In the genomic region with DNA sequence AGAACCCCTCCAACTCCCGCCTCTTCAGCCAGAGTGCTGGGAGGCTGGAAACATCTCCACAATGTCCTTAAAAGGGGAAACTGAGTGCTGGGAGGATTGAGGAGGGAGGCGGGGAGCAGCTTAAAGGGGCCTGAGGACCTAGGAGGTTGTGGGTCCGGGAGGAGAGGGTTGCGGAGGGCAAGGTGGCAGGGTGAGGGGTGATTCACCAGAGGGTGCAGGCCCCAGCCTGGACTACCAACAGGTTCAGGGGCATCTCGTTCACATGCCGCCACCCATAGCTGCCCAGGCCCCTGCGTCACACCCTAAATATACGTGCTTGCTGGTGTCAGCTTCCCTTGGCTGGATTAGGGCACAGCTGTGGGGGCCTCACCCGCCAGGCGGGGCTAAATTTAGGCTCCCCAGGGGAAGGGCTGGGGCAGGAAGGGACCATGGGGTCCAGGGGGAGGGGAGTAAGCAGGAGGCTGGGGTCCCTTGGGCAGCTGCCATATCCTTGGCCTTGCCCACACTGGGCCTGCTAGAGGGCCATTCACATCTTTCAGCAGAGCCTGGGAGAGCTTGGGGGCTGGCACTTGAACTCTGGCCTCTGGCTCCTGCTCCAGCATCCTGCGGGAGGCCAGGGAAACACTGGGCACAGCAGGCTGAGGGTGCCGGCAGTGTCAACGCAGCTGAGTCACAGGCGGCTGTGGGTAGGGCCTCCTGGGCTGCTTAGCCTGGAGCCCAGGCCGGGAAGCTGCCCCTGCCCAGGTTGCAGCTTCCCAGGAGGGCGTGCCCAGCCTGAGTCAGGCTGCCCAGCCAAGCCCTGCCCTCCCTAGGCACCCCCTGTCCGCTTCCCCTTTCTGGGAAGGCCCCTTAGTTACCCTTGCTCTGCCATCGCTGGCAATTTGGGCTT, we compare ENCODE assay signal across 2 cellular contexts.
TF ChIP-seq lines count a peak whose summit lies in the region.

No MANE protein-coding gene starts in this region.

TF ChIP-seq in GM23338, 12 proteins besides CTCF, POLR2A, EP300 and RAD21 (continues in another document):
- TF ChIP-seq EZH2 (IDR thresholded peaks at IDR 0.05; ENCODE audit: low read depth, unreplicated experiment) = no peak
- TF ChIP-seq CREB1 (CRISPR knock-in tag; IDR thresholded peaks at IDR 0.05; ENCODE audit: low read depth) = no peak
- TF ChIP-seq, protein P1, sequence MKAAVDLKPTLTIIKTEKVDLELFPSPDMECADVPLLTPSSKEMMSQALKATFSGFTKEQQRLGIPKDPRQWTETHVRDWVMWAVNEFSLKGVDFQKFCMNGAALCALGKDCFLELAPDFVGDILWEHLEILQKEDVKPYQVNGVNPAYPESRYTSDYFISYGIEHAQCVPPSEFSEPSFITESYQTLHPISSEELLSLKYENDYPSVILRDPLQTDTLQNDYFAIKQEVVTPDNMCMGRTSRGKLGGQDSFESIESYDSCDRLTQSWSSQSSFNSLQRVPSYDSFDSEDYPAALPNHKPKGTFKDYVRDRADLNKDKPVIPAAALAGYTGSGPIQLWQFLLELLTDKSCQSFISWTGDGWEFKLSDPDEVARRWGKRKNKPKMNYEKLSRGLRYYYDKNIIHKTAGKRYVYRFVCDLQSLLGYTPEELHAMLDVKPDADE (IDR thresholded peaks at IDR 0.05) = no peak
- TF ChIP-seq POLR2AphosphoS5 (IDR thresholded peaks at IDR 0.05; ENCODE audit: low read depth) = no peak
- TF ChIP-seq ZNF331 (CRISPR knock-in tag; IDR thresholded peaks at IDR 0.05; ENCODE audit: low read depth) = no peak
- TF ChIP-seq, protein P2, sequence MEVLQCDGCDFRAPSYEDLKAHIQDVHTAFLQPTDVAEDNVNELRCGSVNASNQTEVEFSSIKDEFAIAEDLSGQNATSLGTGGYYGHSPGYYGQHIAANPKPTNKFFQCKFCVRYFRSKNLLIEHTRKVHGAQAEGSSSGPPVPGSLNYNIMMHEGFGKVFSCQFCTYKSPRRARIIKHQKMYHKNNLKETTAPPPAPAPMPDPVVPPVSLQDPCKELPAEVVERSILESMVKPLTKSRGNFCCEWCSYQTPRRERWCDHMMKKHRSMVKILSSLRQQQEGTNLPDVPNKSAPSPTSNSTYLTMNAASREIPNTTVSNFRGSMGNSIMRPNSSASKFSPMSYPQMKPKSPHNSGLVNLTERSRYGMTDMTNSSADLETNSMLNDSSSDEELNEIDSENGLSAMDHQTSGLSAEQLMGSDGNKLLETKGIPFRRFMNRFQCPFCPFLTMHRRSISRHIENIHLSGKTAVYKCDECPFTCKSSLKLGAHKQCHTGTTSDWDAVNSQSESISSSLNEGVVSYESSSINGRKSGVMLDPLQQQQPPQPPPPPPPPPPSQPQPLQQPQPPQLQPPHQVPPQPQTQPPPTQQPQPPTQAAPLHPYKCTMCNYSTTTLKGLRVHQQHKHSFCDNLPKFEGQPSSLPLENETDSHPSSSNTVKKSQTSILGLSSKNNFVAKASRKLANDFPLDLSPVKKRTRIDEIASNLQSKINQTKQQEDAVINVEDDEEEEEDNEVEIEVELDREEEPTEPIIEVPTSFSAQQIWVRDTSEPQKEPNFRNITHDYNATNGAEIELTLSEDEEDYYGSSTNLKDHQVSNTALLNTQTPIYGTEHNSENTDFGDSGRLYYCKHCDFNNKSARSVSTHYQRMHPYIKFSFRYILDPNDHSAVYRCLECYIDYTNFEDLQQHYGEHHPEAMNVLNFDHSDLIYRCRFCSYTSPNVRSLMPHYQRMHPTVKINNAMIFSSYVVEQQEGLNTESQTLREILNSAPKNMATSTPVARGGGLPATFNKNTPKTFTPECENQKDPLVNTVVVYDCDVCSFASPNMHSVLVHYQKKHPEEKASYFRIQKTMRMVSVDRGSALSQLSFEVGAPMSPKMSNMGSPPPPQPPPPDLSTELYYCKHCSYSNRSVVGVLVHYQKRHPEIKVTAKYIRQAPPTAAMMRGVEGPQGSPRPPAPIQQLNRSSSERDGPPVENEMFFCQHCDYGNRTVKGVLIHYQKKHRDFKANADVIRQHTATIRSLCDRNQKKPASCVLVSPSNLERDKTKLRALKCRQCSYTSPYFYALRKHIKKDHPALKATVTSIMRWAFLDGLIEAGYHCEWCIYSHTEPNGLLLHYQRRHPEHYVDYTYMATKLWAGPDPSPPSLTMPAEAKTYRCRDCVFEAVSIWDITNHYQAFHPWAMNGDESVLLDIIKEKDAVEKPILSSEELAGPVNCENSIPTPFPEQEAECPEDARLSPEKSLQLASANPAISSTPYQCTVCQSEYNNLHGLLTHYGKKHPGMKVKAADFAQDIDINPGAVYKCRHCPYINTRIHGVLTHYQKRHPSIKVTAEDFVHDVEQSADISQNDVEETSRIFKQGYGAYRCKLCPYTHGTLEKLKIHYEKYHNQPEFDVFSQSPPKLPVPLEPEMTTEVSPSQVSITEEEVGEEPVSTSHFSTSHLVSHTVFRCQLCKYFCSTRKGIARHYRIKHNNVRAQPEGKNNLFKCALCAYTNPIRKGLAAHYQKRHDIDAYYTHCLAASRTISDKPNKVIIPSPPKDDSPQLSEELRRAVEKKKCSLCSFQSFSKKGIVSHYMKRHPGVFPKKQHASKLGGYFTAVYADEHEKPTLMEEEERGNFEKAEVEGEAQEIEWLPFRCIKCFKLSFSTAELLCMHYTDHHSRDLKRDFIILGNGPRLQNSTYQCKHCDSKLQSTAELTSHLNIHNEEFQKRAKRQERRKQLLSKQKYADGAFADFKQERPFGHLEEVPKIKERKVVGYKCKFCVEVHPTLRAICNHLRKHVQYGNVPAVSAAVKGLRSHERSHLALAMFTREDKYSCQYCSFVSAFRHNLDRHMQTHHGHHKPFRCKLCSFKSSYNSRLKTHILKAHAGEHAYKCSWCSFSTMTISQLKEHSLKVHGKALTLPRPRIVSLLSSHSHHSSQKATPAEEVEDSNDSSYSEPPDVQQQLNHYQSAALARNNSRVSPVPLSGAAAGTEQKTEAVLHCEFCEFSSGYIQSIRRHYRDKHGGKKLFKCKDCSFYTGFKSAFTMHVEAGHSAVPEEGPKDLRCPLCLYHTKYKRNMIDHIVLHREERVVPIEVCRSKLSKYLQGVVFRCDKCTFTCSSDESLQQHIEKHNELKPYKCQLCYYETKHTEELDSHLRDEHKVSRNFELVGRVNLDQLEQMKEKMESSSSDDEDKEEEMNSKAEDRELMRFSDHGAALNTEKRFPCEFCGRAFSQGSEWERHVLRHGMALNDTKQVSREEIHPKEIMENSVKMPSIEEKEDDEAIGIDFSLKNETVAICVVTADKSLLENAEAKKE (CRISPR knock-in tag; IDR thresholded peaks at IDR 0.05) = no peak
- TF ChIP-seq STAT1 (IDR thresholded peaks at IDR 0.05; ENCODE audit: unreplicated experiment) = no peak
- no peak for TF ChIP-seq ZNF114 (CRISPR knock-in tag; IDR thresholded peaks at IDR 0.05)

TF ChIP-seq in H1, 55 proteins besides CTCF, POLR2A, EP300 and RAD21:
- 0 out of 2 replicates have a peak, but pooled peaks have one; percentile 12 for TF ChIP-seq SUZ12 (IDR thresholded peaks at IDR 0.05; ENCODE audit: low read length)
- no peak for TF ChIP-seq NANOG (IDR thresholded peaks at IDR 0.05; ENCODE audit: insufficient read depth, low read depth, low read length, poor library complexity, severe bottlenecking)
